26 cellular contexts compared by ENCODE assay signal in genomic region chr13:66341038-66341437, GRCh38.
"Had no signal": no experiment of that assay in that cellular context is flagged by ENCODE, and none has a peak within 500 bp of the region (broad histone marks: within the 10 kb centered on the region; RNA-seq: fewer than 3 reads in every experiment).

No MANE protein-coding gene starts in this region.

- H3K4me1 Mint-ChIP-seq: activated B cell treated with CpG ODN at 0.5 μM for 24 hours; activated CD4-positive, alpha-beta T cell treated with anti-CD3 and anti-CD28 coated beads, Interleukin-2, amount 10 ng/mL, durations not matched to agents 24 days and 14 days; activated CD8-positive, alpha-beta memory T cell treated with anti-CD3 and anti-CD28 coated beads, Interleukin-2, amount 10 ng/mL, durations not matched to agents 7 days and 5 days; activated naive CD8-positive, alpha-beta T cell treated with anti-CD3 and anti-CD28 coated beads, Interleukin-2, amount 50 U/mL, for 24 hours; T-helper 17 cell had no signal

- DNase-seq: activated B cell treated with CpG ODN at 0.5 μM for 24 hours; activated CD4-positive, alpha-beta T cell treated with anti-CD3 and anti-CD28 coated beads for 1 hour; activated CD4-positive, alpha-beta T cell treated with anti-CD3 and anti-CD28 coated beads, Interleukin-2, amount 10 ng/mL, durations not matched to agents 24 days and 14 days; activated CD4-positive, alpha-beta T cell treated with anti-CD3 and anti-CD28 coated beads, Interleukin-2, amount 50 U/mL, for 48 hours; activated CD8-positive, alpha-beta memory T cell treated with anti-CD3 and anti-CD28 coated beads, Interleukin-2, amount 10 ng/mL, durations not matched to agents 7 days and 5 days; activated effector memory CD4-positive, alpha-beta T cell treated with Interleukin-2 at 50 U/mL for 16 hours; activated naive CD4-positive, alpha-beta T cell treated with Interleukin-2 at 50 U/mL for 16 hours; activated naive CD8-positive, alpha-beta T cell treated with anti-CD3 and anti-CD28 coated beads, Interleukin-2, amount 50 U/mL, for 24 hours; activated T-cell treated with anti-CD3 and anti-CD28 coated beads, Interleukin-2, amount 50 U/mL, for 24 hours; amniotic stem cell; NCI-H1092; NCI-H1417 treated with DMSO at 0.1 percent for 48 hours; NCI-H1694; NCI-H2029 treated with DMSO at 0.1 percent for 48 hours; NCI-H345; NCI-H510A; NCI-H526 treated with DMSO at 0.1 percent for 48 hours; NCI-H82; SHP77 treated with DMSO at 0.1 percent for 48 hours; T-helper 17 cell; T-helper 9 cell had no signal

- H3K27ac Mint-ChIP-seq: activated B cell treated with CpG ODN at 0.5 μM for 24 hours; activated CD4-positive, alpha-beta T cell treated with anti-CD3 and anti-CD28 coated beads, Interleukin-2, amount 10 ng/mL, durations not matched to agents 24 days and 14 days; activated CD8-positive, alpha-beta memory T cell treated with anti-CD3 and anti-CD28 coated beads, Interleukin-2, amount 10 ng/mL, durations not matched to agents 7 days and 5 days; activated naive CD4-positive, alpha-beta T cell treated with anti-CD3 and anti-CD28 coated beads, Interleukin-2, amount 50 U/mL, for 72 hours; activated naive CD8-positive, alpha-beta T cell treated with anti-CD3 and anti-CD28 coated beads, Interleukin-2, amount 50 U/mL, for 24 hours; activated T-cell treated with anti-CD3 and anti-CD28 coated beads, Interleukin-2, amount 50 U/mL, for 24 hours; activated T-helper 1 cell treated with anti-CD3 and anti-CD28 coated beads, Interleukin-12 subunit alpha, Interleukin-12 subunit beta, Interleukin-2, Interleukin-4 antibody, amounts not matched to agents 30 ng/mL and 10 ng/mL and 1 ng/mL, durations not matched to agents 14 hours and 24 hours and 36 hours; T-helper 17 cell had no signal

- H3K27ac ChIP-seq: cardiac muscle cell, KMS-11 had no signal

- H3K27me3 Mint-ChIP-seq: activated B cell treated with CpG ODN at 0.5 μM for 24 hours; activated CD4-positive, alpha-beta T cell treated with anti-CD3 and anti-CD28 coated beads, Interleukin-2, amount 10 ng/mL, durations not matched to agents 24 days and 14 days; activated CD8-positive, alpha-beta memory T cell treated with anti-CD3 and anti-CD28 coated beads, Interleukin-2, amount 10 ng/mL, durations not matched to agents 7 days and 5 days; activated naive CD8-positive, alpha-beta T cell treated with anti-CD3 and anti-CD28 coated beads, Interleukin-2, amount 50 U/mL, for 24 hours; activated T-cell treated with anti-CD3 and anti-CD28 coated beads, Interleukin-2, amount 50 U/mL, for 24 hours; brain; T-helper 17 cell had no signal

- H3K36me3 Mint-ChIP-seq: activated CD8-positive, alpha-beta memory T cell treated with anti-CD3 and anti-CD28 coated beads, Interleukin-2, amount 10 ng/mL, durations not matched to agents 7 days and 5 days; activated naive CD4-positive, alpha-beta T cell treated with anti-CD3 and anti-CD28 coated beads, Interleukin-2, amount 50 U/mL, for 72 hours; brain had no signal

- ATAC-seq: activated CD8-positive, alpha-beta memory T cell treated with anti-CD3 and anti-CD28 coated beads, Interleukin-2, amount 10 ng/mL, durations not matched to agents 7 days and 5 days; activated naive CD4-positive, alpha-beta T cell treated with anti-CD3 and anti-CD28 coated beads, Interleukin-2, amount 50 U/mL, for 72 hours; activated naive CD8-positive, alpha-beta T cell treated with anti-CD3 and anti-CD28 coated beads, Interleukin-2, amount 50 U/mL, for 24 hours; T-helper 17 cell had no signal

- H3K27me3 ChIP-seq: cardiac muscle cell had no signal

- H3K4me2 ChIP-seq: KMS-11 had no signal

- H3K36me3 ChIP-seq: cardiac muscle cell had no signal

- H3K9me3 Mint-ChIP-seq: activated B cell treated with CpG ODN at 0.5 μM for 24 hours; activated CD4-positive, alpha-beta T cell treated with anti-CD3 and anti-CD28 coated beads, Interleukin-2, amount 10 ng/mL, durations not matched to agents 24 days and 14 days; activated T-cell treated with anti-CD3 and anti-CD28 coated beads, Interleukin-2, amount 50 U/mL, for 24 hours; activated T-helper 1 cell treated with anti-CD3 and anti-CD28 coated beads, Interleukin-12 subunit alpha, Interleukin-12 subunit beta, Interleukin-2, Interleukin-4 antibody, amounts not matched to agents 30 ng/mL and 10 ng/mL and 1 ng/mL, durations not matched to agents 14 hours and 24 hours and 36 hours; brain had no signal

- H3K4me3 ChIP-seq: cardiac muscle cell had no signal

- H3K4me3 Mint-ChIP-seq: activated B cell treated with CpG ODN at 0.5 μM for 24 hours; activated CD4-positive, alpha-beta T cell treated with anti-CD3 and anti-CD28 coated beads, Interleukin-2, amount 10 ng/mL, durations not matched to agents 24 days and 14 days; activated CD8-positive, alpha-beta memory T cell treated with anti-CD3 and anti-CD28 coated beads, Interleukin-2, amount 10 ng/mL, durations not matched to agents 7 days and 5 days; activated naive CD8-positive, alpha-beta T cell treated with anti-CD3 and anti-CD28 coated beads, Interleukin-2, amount 50 U/mL, for 24 hours; activated T-cell treated with anti-CD3 and anti-CD28 coated beads, Interleukin-2, amount 50 U/mL, for 24 hours; activated T-helper 1 cell treated with anti-CD3 and anti-CD28 coated beads, Interleukin-12 subunit alpha, Interleukin-12 subunit beta, Interleukin-2, Interleukin-4 antibody, amounts not matched to agents 30 ng/mL and 10 ng/mL and 1 ng/mL, durations not matched to agents 14 hours and 24 hours and 36 hours; brain; T-helper 17 cell had no signal
